ENCODE assay signal across 11 cellular contexts in the genomic region with DNA sequence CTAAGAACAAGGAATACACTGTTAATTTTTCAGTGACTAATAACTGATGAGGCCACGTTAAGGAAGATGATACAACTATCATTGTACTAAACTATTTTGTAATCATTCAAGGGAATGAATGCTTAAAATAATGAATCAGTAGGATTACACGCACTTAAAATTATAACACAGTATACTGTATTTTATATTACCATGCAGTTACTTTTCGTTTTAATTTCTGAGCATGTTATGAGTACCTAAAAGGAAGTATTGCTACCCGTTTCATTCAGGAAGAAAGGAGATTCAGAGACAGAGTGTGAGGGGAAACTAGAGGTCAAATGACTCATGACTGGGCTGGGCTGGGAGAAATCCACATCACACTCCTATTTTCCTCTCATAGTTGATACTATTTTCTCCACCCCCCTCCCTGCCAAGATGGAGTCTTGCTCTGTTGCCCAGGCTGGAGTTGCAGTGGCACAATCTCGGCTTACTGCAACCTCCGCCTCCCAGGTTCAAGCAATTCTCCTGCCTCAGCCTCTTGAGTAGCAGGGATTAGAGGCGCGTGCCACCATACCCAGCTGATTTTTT.
A peak's percentile ranks its signal among the peaks of the same experiment; 100 is the strongest.
DNase-seq lines count a peak whose midpoint lies in the region; ATAC-seq and TF ChIP-seq lines count a peak whose summit lies in the region.
"Had no signal": no experiment of that assay in that cellular context is flagged by ENCODE, and none has a peak within 500 bp of the region (broad histone marks: within the 10 kb centered on the region; RNA-seq: fewer than 3 reads in every experiment).

No MANE protein-coding gene starts in this region.

- H4K20me1 ChIP-seq in GM23338 (replicated peaks; ENCODE audit: insufficient read depth) = no peaks in the 10 kb centered on the region; the same call in 1 of the 2 replicates

- H2AFZ ChIP-seq in GM23338 = no peak overlapping the region

- 0 out of 2 replicates have a peak, but pooled peaks cover 2% of the 10 kb centered on the region for H3K9me2 ChIP-seq in GM23338 (ENCODE audit: insufficient read depth)

- intact Hi-C loops in posterior vena cava (cut with DNase I) = no loop called here

- no peaks in the 10 kb centered on the region for H3K79me2 ChIP-seq in GM23338 (replicated peaks; ENCODE audit: insufficient read depth)

- no peak for TF ChIP-seq CTCF in GM23338 (conservative IDR thresholded peaks at IDR 0.05; ENCODE audit: low read depth in 2 of 2)
- TF ChIP-seq CTCF in fibroblast of pulmonary artery (IDR thresholded peaks at IDR 0.05; ENCODE audit: low read length, missing control alignments) = no peak
- TF ChIP-seq CTCF in GM10266 (IDR thresholded peaks at IDR 0.05; ENCODE audit: control insufficient read depth, insufficient read depth, low read depth, missing control alignments) = no peak

- no peak overlapping the region for H3K4me3 Mint-ChIP-seq in GM23338
- H3K4me3 Mint-ChIP-seq: CD4-positive, alpha-beta T cell had no signal

- H3K4me3 ChIP-seq in GM23338 (no peak overlapping the region), fibroblast of pulmonary artery (replicated peaks; ENCODE audit: low read depth, low read length) (no peak overlapping the region)

- H3K36me3 Mint-ChIP-seq in GM23338 (ENCODE audit: low read depth) = peaks cover 14% of the 10 kb centered on the region; the same call in 2 of the 3 replicates

- H3K9me3 Mint-ChIP-seq in GM23338 = no peaks in the 10 kb centered on the region; the same call in 2 of the 3 replicates
- H3K9me3 Mint-ChIP-seq: CD4-positive, alpha-beta T cell had no signal

- peaks cover 38% of the 10 kb centered on the region for H3K4me1 Mint-ChIP-seq in GM23338

- ATAC-seq in GM23338 (no peak), HG03521 (IDR thresholded peaks at IDR 0.05; ENCODE audit: unreplicated experiment) (no peak)

- H3K27ac ChIP-seq in GM23338 (ENCODE audit: low read depth) = 0 out of 2 replicates have a peak overlapping the region, but pooled peaks have one; percentile 21

- in situ Hi-C loops in SK-MEL-5 (cut with HindIII; ENCODE audit: low pct_unique_long_range_greater_than_20kb, low sequenced_read_pairs) = no loop called here

- no peak overlapping the region for H3K27ac Mint-ChIP-seq in GM23338
- H3K27ac Mint-ChIP-seq: CD4-positive, alpha-beta T cell had no signal

- H3K36me3 ChIP-seq in GM23338 (ENCODE audit: insufficient read depth) = no peaks in the 10 kb centered on the region

- peaks cover 29% of the 10 kb centered on the region for H3K4me1 ChIP-seq in GM23338 (ENCODE audit: insufficient read depth)

- no peaks in the 10 kb centered on the region for H3K27me3 ChIP-seq in GM23338 (ENCODE audit: insufficient read depth)

- DNase-seq in A172 (ENCODE audit: low spot score) (peak; percentile 89), GM23338 (ENCODE audit: low spot score) (no peak), SK-MEL-5 (ENCODE audit: low read depth, low spot score) (peak; percentile 40), fibroblast of pulmonary artery (ENCODE audit: low read depth) (peak; percentile 75), GM10266 (ENCODE audit: extremely low spot score) (no peak), NCI-H526 treated with DMSO at 0.1 percent for 48 hours (lab: John Stamatoyannopoulos, UW) (no peak), posterior vena cava (ENCODE audit: low spot score) (no peak)
- DNase-seq: activated CD4-positive, alpha-beta T cell treated with anti-CD3 and anti-CD28 coated beads, Interleukin-2, amount 50 U/mL, for 48 hours; CD4-positive, alpha-beta T cell; effector CD4-positive, alpha-beta T cell had no signal

- H3F3A ChIP-seq in GM23338 (replicated peaks; ENCODE audit: low read depth) = 0 out of 2 replicates have a peak, but pooled peaks cover 7% of the 10 kb centered on the region

- peaks cover 7% of the 10 kb centered on the region for H3K27me3 Mint-ChIP-seq in GM23338 (ENCODE audit: insufficient read depth, low read depth, poor library complexity)

- H3K4me2 ChIP-seq in GM23338 = no peak overlapping the region

TF ChIP-seq in GM23338, 12 proteins besides CTCF, POLR2A, EP300 and RAD21:
- TF ChIP-seq, protein P1, sequence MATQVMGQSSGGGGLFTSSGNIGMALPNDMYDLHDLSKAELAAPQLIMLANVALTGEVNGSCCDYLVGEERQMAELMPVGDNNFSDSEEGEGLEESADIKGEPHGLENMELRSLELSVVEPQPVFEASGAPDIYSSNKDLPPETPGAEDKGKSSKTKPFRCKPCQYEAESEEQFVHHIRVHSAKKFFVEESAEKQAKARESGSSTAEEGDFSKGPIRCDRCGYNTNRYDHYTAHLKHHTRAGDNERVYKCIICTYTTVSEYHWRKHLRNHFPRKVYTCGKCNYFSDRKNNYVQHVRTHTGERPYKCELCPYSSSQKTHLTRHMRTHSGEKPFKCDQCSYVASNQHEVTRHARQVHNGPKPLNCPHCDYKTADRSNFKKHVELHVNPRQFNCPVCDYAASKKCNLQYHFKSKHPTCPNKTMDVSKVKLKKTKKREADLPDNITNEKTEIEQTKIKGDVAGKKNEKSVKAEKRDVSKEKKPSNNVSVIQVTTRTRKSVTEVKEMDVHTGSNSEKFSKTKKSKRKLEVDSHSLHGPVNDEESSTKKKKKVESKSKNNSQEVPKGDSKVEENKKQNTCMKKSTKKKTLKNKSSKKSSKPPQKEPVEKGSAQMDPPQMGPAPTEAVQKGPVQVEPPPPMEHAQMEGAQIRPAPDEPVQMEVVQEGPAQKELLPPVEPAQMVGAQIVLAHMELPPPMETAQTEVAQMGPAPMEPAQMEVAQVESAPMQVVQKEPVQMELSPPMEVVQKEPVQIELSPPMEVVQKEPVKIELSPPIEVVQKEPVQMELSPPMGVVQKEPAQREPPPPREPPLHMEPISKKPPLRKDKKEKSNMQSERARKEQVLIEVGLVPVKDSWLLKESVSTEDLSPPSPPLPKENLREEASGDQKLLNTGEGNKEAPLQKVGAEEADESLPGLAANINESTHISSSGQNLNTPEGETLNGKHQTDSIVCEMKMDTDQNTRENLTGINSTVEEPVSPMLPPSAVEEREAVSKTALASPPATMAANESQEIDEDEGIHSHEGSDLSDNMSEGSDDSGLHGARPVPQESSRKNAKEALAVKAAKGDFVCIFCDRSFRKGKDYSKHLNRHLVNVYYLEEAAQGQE (IDR thresholded peaks at IDR 0.05; ENCODE audit: unreplicated experiment) = no peak
- TF ChIP-seq NANOG (IDR thresholded peaks at IDR 0.05; ENCODE audit: borderline replicate concordance) (no peak), JUNB (IDR thresholded peaks at IDR 0.05; ENCODE audit: unreplicated experiment) (no peak), ZNF331 (CRISPR knock-in tag; IDR thresholded peaks at IDR 0.05; ENCODE audit: low read depth) (no peak), POLR2AphosphoS5 (IDR thresholded peaks at IDR 0.05; ENCODE audit: low read depth) (no peak)
- TF ChIP-seq, protein P2, sequence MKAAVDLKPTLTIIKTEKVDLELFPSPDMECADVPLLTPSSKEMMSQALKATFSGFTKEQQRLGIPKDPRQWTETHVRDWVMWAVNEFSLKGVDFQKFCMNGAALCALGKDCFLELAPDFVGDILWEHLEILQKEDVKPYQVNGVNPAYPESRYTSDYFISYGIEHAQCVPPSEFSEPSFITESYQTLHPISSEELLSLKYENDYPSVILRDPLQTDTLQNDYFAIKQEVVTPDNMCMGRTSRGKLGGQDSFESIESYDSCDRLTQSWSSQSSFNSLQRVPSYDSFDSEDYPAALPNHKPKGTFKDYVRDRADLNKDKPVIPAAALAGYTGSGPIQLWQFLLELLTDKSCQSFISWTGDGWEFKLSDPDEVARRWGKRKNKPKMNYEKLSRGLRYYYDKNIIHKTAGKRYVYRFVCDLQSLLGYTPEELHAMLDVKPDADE (IDR thresholded peaks at IDR 0.05) = no peak

Comparison
In these comparisons a context has a peak if more than half of its experiments do, and no peak if none do; other contexts are left out.
1. DNase-seq: peak in A172 (single experiment), SK-MEL-5 (single experiment) and fibroblast of pulmonary artery (single experiment); none in GM23338 (single experiment), GM10266 (single experiment), NCI-H526 treated with DMSO at 0.1 percent for 48 hours (single experiment) and posterior vena cava (single experiment).